19 cellular contexts compared by ENCODE assay signal in the genomic region with DNA sequence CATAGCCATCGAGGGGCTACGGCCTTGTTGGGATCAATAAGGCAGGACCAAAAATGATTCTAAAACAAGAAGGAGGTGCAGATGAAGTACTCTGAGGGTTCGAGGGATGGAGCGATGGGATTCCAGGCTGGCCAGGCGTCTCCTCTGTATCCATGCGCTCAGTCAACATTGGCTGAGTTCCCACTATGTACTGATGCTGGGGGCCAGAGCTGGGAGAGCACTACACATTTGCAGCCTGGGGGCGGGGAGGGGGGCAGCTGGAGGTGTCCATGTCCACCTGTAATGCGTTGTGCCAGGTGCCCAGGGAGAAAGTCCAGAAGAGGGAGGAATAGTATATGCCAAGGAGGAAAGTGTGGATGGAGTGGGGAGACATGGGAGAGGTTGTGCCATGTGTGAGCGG.
DNase-seq lines count a peak whose midpoint lies in the region; ATAC-seq, FAIRE-seq and TF ChIP-seq lines count a peak whose summit lies in the region.
"Had no signal": no experiment of that assay in that cellular context is flagged by ENCODE, and none has a peak within 500 bp of the region (broad histone marks: within the 10 kb centered on the region; RNA-seq: fewer than 3 reads in every experiment).

No MANE protein-coding gene starts in this region.

- no peaks in the 10 kb centered on the region for H3K27me3 Mint-ChIP-seq in activated CD8-positive, alpha-beta memory T cell treated with anti-CD3 and anti-CD28 coated beads, Interleukin-2, amount 10 ng/mL, durations not matched to agents 7 days and 5 days
- H3K27me3 Mint-ChIP-seq in astrocyte (ENCODE audit: low read depth, unreplicated experiment), result no peaks in the 10 kb centered on the region

- peaks cover 48% of the 10 kb centered on the region for H3K4me1 Mint-ChIP-seq in activated CD8-positive, alpha-beta memory T cell treated with anti-CD3 and anti-CD28 coated beads, Interleukin-2, amount 10 ng/mL, durations not matched to agents 7 days and 5 days
- peaks cover 50% of the 10 kb centered on the region for H3K4me1 Mint-ChIP-seq in astrocyte (ENCODE audit: low read depth, unreplicated experiment)

- H3K4me3 Mint-ChIP-seq in activated CD8-positive, alpha-beta memory T cell treated with anti-CD3 and anti-CD28 coated beads, Interleukin-2, amount 10 ng/mL, durations not matched to agents 7 days and 5 days, result no peak overlapping the region
- no peak overlapping the region for H3K4me3 Mint-ChIP-seq in astrocyte (ENCODE audit: unreplicated experiment)

- H4K20me1 ChIP-seq in astrocyte (ENCODE audit: insufficient read depth, low read length), result peaks cover 4% of the 10 kb centered on the region

- POLR2A ChIA-PET in HEK293 (lab: Yijun Ruan, JAX), result no interaction called here

- TF ChIP-seq CTCF in HEK293 (tag by site-specific recombination; IDR thresholded peaks at IDR 0.05) (no peak), astrocyte (IDR thresholded peaks at IDR 0.05; ENCODE audit: insufficient read depth, low read depth, low read length) (no peak)

- H3K9me3 ChIP-seq in HEK293 (ENCODE audit: control insufficient read depth, insufficient read depth, low read depth, low read length) (no peaks in the 10 kb centered on the region), astrocyte (ENCODE audit: insufficient read depth, low read depth, low read length) (no peaks in the 10 kb centered on the region), skeletal muscle tissue (ENCODE audit: control insufficient read depth in 3 of 3, low read length in 3 of 3) (no peaks in the 10 kb centered on the region)

- H3K4me3 ChIP-seq in HEK293 (ENCODE audit: low read depth, low read length) (no peak overlapping the region), astrocyte (ENCODE audit: insufficient read depth, low read depth, low read length) (no peak overlapping the region), skeletal muscle tissue (ENCODE audit: low read length in 3 of 3) (no peak overlapping the region)

- peaks cover 34% of the 10 kb centered on the region for H3K79me2 ChIP-seq in astrocyte (ENCODE audit: insufficient read depth, low read length)

- CTCF ChIA-PET in activated CD8-positive, alpha-beta memory T cell treated with anti-CD3 and anti-CD28 coated beads, Interleukin-2, amount 10 ng/mL, durations not matched to agents 7 days and 5 days (lab: Charles Lee), result no interaction called here
- CTCF ChIA-PET in HEK293 (lab: Yijun Ruan, JAX), result interaction anchor here (0.6 to 0.7 kb wide), 2 partner anchors 125 to 227 kb away, joined by 3 read pairs; no protein-coding TSS in a partner anchor

- no peak for FAIRE-seq in astrocyte (lab: Jason Lieb, UNC)

- H3K27ac ChIP-seq in HEK293 (ENCODE audit: extremely low read depth, low read depth, low read length) (no peak overlapping the region), astrocyte (ENCODE audit: low read depth, low read length) (no peak overlapping the region), skeletal muscle tissue (ENCODE audit: low read depth, low read length) (peak overlapping the region; percentile 34)

- H3K27me3 ChIP-seq in astrocyte (ENCODE audit: insufficient read depth, low read length), result no peaks in the 10 kb centered on the region
- no peaks in the 10 kb centered on the region for H3K27me3 ChIP-seq in skeletal muscle tissue (ENCODE audit: control insufficient read depth in 3 of 3, insufficient read depth in 3 of 3, low read length in 3 of 3)

- DNase-seq in activated CD8-positive, alpha-beta memory T cell treated with anti-CD3 and anti-CD28 coated beads, Interleukin-2, amount 10 ng/mL, durations not matched to agents 7 days and 5 days, result no peak
- DNase-seq in activated CD8-positive, alpha-beta memory T cell treated with anti-CD3 and anti-CD28 coated beads for 24 hours, result no peak
- DNase-seq in astrocyte (ENCODE audit: low read depth) (no peak), NCI-H748 (lab: John Stamatoyannopoulos, UW; ENCODE audit: unreplicated experiment) (no peak), DMS 273 treated with DMSO at 0.1 percent for 48 hours (lab: John Stamatoyannopoulos, UW) (no peak)
- DNase-seq: activated gamma-delta T cell treated with Interleukin-2 at 50 U/mL for 16 hours, dermis blood vessel endothelial cell, DMS153, GOT3, KBM-7, left colon, midbrain, NCI-H2029 treated with DMSO at 0.1 percent for 48 hours, NCI-H510A, nucleus accumbens had no signal

- peaks cover 4 to 60% of the 10 kb centered on the region in 2 experiments for H3K36me3 ChIP-seq in HEK293 (ENCODE audit: control insufficient read depth in 2 of 2, insufficient read depth in 1 of 2, low read length in 2 of 2)
- H3K36me3 ChIP-seq in astrocyte (ENCODE audit: insufficient read depth, low read length), result peaks cover 13% of the 10 kb centered on the region
- H3K36me3 ChIP-seq in skeletal muscle tissue (ENCODE audit: control insufficient read depth in 3 of 3, insufficient read depth in 3 of 3, low read length in 3 of 3), result peaks cover 9 to 36% (median 34%) of the 10 kb centered on the region in 3 donors

- no peak overlapping the region for H3K4me2 ChIP-seq in astrocyte (ENCODE audit: low read length)

- no peaks in the 10 kb centered on the region for H3K9me3 Mint-ChIP-seq in activated CD8-positive, alpha-beta memory T cell treated with anti-CD3 and anti-CD28 coated beads, Interleukin-2, amount 10 ng/mL, durations not matched to agents 7 days and 5 days (ENCODE audit: low read depth)
- no peaks in the 10 kb centered on the region for H3K9me3 Mint-ChIP-seq in astrocyte (ENCODE audit: unreplicated experiment)

- H3K4me1 ChIP-seq in HEK293 (ENCODE audit: control insufficient read depth, insufficient read depth, low read length), result peaks cover 2% of the 10 kb centered on the region; the same call in 1 of the 2 replicates
- peaks cover 45% of the 10 kb centered on the region for H3K4me1 ChIP-seq in astrocyte (ENCODE audit: insufficient read depth, low read length)
- H3K4me1 ChIP-seq in skeletal muscle tissue (ENCODE audit: control insufficient read depth in 3 of 3, insufficient read depth in 3 of 3, low read length in 3 of 3), result peaks cover 79 to 99% (median 97%) of the 10 kb centered on the region in 3 donors

- peak overlapping the region; percentile 41 for H3K27ac Mint-ChIP-seq in activated CD8-positive, alpha-beta memory T cell treated with anti-CD3 and anti-CD28 coated beads, Interleukin-2, amount 10 ng/mL, durations not matched to agents 7 days and 5 days
- H3K27ac Mint-ChIP-seq in astrocyte (ENCODE audit: unreplicated experiment), result peak overlapping the region; percentile 3

- H3K9ac ChIP-seq in astrocyte (ENCODE audit: low read length), result no peak overlapping the region
- no peak overlapping the region for H3K9ac ChIP-seq in skeletal muscle tissue (ENCODE audit: low read depth in 1 of 3, low read length in 3 of 3)

- no peak overlapping the region for H2AFZ ChIP-seq in astrocyte (ENCODE audit: low read depth, low read length)

- peaks cover 42% of the 10 kb centered on the region for H3K36me3 Mint-ChIP-seq in activated CD8-positive, alpha-beta memory T cell treated with anti-CD3 and anti-CD28 coated beads, Interleukin-2, amount 10 ng/mL, durations not matched to agents 7 days and 5 days
- peaks cover 47% of the 10 kb centered on the region for H3K36me3 Mint-ChIP-seq in astrocyte (ENCODE audit: low read depth, unreplicated experiment)

- no peak for ATAC-seq in activated CD8-positive, alpha-beta memory T cell treated with anti-CD3 and anti-CD28 coated beads, Interleukin-2, amount 10 ng/mL, durations not matched to agents 7 days and 5 days
- ATAC-seq in HG03432 (IDR thresholded peaks at IDR 0.05; ENCODE audit: unreplicated experiment), result no peak
- ATAC-seq: left colon, right cardiac atrium had no signal

TF ChIP-seq in HEK293, 187 proteins besides CTCF, POLR2A, EP300 and RAD21:
- TF ChIP-seq YY2 (tag by site-specific recombination; IDR thresholded peaks at IDR 0.05) (no peak), ZNF146 (tag by site-specific recombination; IDR thresholded peaks at IDR 0.05) (0 out of 2 replicates have a peak, but pooled peaks have one; percentile 20)
